10 cellular contexts compared by ENCODE assay signal in the genomic region with DNA sequence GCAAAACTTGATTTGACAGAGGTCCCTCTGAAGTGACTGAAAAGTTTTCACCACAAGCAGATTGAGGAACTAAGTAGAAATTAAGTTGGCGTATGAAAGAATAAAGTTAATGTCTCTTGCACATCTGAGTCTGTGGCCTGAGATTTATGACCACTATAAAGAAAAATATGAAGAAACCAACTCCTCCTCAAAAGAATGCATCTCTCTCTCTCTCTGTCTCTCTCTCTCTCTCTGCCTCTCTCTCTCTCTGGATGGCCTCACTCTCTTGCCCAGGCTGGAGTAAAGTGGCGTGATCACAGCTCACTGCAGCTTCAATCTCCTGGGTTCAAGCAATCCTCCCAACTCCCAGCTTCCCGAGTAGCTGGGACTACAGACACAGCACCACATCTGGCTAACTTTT. TPM values are rescaled to one million over a fixed set of nuclear protein-coding genes. Genes with fewer than 3 reads are reported as not detected.
DNase-seq lines count a peak whose midpoint lies in the region; ATAC-seq and TF ChIP-seq lines count a peak whose summit lies in the region.
"Had no signal": no experiment of that assay in that cellular context is flagged by ENCODE, and none has a peak within 500 bp of the region (broad histone marks: within the 10 kb centered on the region; RNA-seq: fewer than 3 reads in every experiment).

No MANE protein-coding gene starts in this region.

- H3K4me2 ChIP-seq in parathyroid adenoma (ENCODE audit: low read length): no peak overlapping the region

- H3K79me2 ChIP-seq in parathyroid adenoma: no peaks in the 10 kb centered on the region

- H3K9ac ChIP-seq in parathyroid adenoma: no peak overlapping the region

- H3K9me3 ChIP-seq in body of pancreas (no peaks in the 10 kb centered on the region), parathyroid adenoma (ENCODE audit: control insufficient read depth, low read length) (no peaks in the 10 kb centered on the region)
- H3K9me3 ChIP-seq: SJSA1 had no signal

- peak; percentile 48 for DNase-seq in EH (ENCODE audit: low read depth)
- DNase-seq in MV-4-11 (lab: John Stamatoyannopoulos, UW): peak; percentile 31
- no peak for DNase-seq in body of pancreas
- DNase-seq in NCI-H510A (lab: John Stamatoyannopoulos, UW): no peak
- no peak for DNase-seq in A172 (ENCODE audit: low spot score)
- DNase-seq: C1 segment of cervical spinal cord had no signal

- peak overlapping the region in 3 of 4 donors; percentile 19 to 56 (median 32) for H3K27ac ChIP-seq in body of pancreas
- H3K27ac ChIP-seq in parathyroid adenoma: no peak overlapping the region
- H3K27ac ChIP-seq: SJSA1 had no signal

- 43 to 64% methylated on average over 3 of the region's 3 CpGs for WGBS in body of pancreas, 2 donors

- H2AFZ ChIP-seq in parathyroid adenoma: peak overlapping the region; percentile 51

- H3K36me3 ChIP-seq in body of pancreas (replicated peaks in 1 of 2; ENCODE audit: insufficient read depth in 1 of 2, low read depth in 2 of 2): no peaks in the 10 kb centered on the region
- H3K36me3 ChIP-seq in parathyroid adenoma (ENCODE audit: control insufficient read depth, insufficient read depth, low read length): no peaks in the 10 kb centered on the region
- H3K36me3 ChIP-seq: SJSA1 had no signal

- ATAC-seq in body of pancreas: no peak
- ATAC-seq in GM21737 (IDR thresholded peaks at IDR 0.05; ENCODE audit: unreplicated experiment): no peak
- ATAC-seq: Panc1 had no signal

- no peak overlapping the region for H3K4me3 ChIP-seq in body of pancreas
- H3K4me3 ChIP-seq in parathyroid adenoma (ENCODE audit: low read depth, low read length): no peak overlapping the region
- H3K4me3 ChIP-seq: SJSA1 had no signal

- intact Hi-C loops in body of pancreas (cut with DNase I): loop anchor here (10.0 kb wide), 1 partner anchor 400 kb away; a partner anchor contains a TSS

- TF ChIP-seq POLR2A in body of pancreas (IDR thresholded peaks at IDR 0.05): no peak

- H3K27me3 ChIP-seq in body of pancreas (no peaks in the 10 kb centered on the region), parathyroid adenoma (ENCODE audit: control insufficient read depth, insufficient read depth, low read length) (no peaks in the 10 kb centered on the region)
- H3K27me3 ChIP-seq: SJSA1 had no signal

- TF ChIP-seq CTCF in body of pancreas (IDR thresholded peaks at IDR 0.05): no peak
- TF ChIP-seq CTCF in parathyroid adenoma (IDR thresholded peaks at IDR 0.05): no peak

- H3K4me1 ChIP-seq in body of pancreas (peaks cover 18% of the 10 kb centered on the region), parathyroid adenoma (no peaks in the 10 kb centered on the region)

RNA-seq across cellular contexts. Expression of a gene that starts 55.2 kb away (rescaled TPM):
- total RNA-seq in body of pancreas: 10 to 100 TPM; 26.0 to 61.2 TPM
- 621 and 649 TPM in 2 replicates for total RNA-seq in A172 (2014; rRNA removed; shearing (Covaris generic))

Comparison
In these comparisons a context has a peak if more than half of its experiments do, and no peak if none do; other contexts are left out.
1. DNase-seq: peak in EH (single experiment) and MV-4-11 (single experiment); none in body of pancreas (0 of 4), NCI-H510A (single experiment) and A172 (single experiment).